Comparison of ENCODE assay signal across 20 cellular contexts in genomic region chr9:83403864-83404263, GRCh38.
DNase-seq lines count a peak whose midpoint lies in the region; ATAC-seq and TF ChIP-seq lines count a peak whose summit lies in the region.
"Had no signal": no experiment of that assay in that cellular context is flagged by ENCODE, and none has a peak within 500 bp of the region (broad histone marks: within the 10 kb centered on the region; RNA-seq: fewer than 3 reads in every experiment).

No MANE protein-coding gene starts in this region.

- H3K36me3 Mint-ChIP-seq in progenitor cell of endocrine pancreas (ENCODE audit: insufficient read depth) = no peaks in the 10 kb centered on the region

- peaks cover 15% of the 10 kb centered on the region for H3K4me1 Mint-ChIP-seq in progenitor cell of endocrine pancreas (ENCODE audit: low read depth)
- H3K4me1 Mint-ChIP-seq: immature natural killer cell had no signal

- peak overlapping the region; percentile 1 for H3K27ac Mint-ChIP-seq in progenitor cell of endocrine pancreas
- H3K27ac Mint-ChIP-seq: activated T-cell treated with anti-CD3 and anti-CD28 coated beads, Interleukin-2, amount 50 U/mL, for 72 hours; CD4-positive, alpha-beta T cell; immature natural killer cell had no signal

- H3K27ac ChIP-seq in SJCRH30 = peak overlapping the region; percentile 53
- H3K27ac ChIP-seq: HL-60, upper lobe of left lung had no signal

- H3K9me3 Mint-ChIP-seq in progenitor cell of endocrine pancreas (ENCODE audit: low read depth) = peaks cover 3% of the 10 kb centered on the region
- H3K9me3 Mint-ChIP-seq: CD4-positive, alpha-beta T cell had no signal

- TF ChIP-seq CTCF in fibroblast of pulmonary artery (IDR thresholded peaks at IDR 0.05; ENCODE audit: low read length, missing control alignments) (no peak), progenitor cell of endocrine pancreas (IDR thresholded peaks at IDR 0.05; ENCODE audit: unreplicated experiment) (no peak)

- peaks cover 9% of the 10 kb centered on the region; the same call in 1 of the 2 replicates for H3K9me3 ChIP-seq in SJCRH30 (replicated peaks)
- H3K9me3 ChIP-seq: upper lobe of left lung had no signal

- no peak overlapping the region for H3K4me3 Mint-ChIP-seq in progenitor cell of endocrine pancreas (ENCODE audit: low read depth)
- H3K4me3 Mint-ChIP-seq: activated T-cell treated with anti-CD3 and anti-CD28 coated beads, Interleukin-2, amount 50 U/mL, for 72 hours; CD4-positive, alpha-beta T cell; immature natural killer cell had no signal

- no peaks in the 10 kb centered on the region for H3K27me3 ChIP-seq in SJCRH30
- H3K27me3 ChIP-seq: upper lobe of left lung had no signal

- H3K4me3 ChIP-seq in SJCRH30 = no peak overlapping the region
- no peak overlapping the region for H3K4me3 ChIP-seq in fibroblast of pulmonary artery (replicated peaks; ENCODE audit: low read depth, low read length)
- H3K4me3 ChIP-seq: upper lobe of left lung had no signal

- ATAC-seq in HG02981 (IDR thresholded peaks at IDR 0.05; ENCODE audit: unreplicated experiment) = no peak
- ATAC-seq: activated T-cell treated with anti-CD3 and anti-CD28 coated beads, Interleukin-2, amount 50 U/mL, for 72 hours had no signal

- H3K36me3 ChIP-seq in SJCRH30 = no peaks in the 10 kb centered on the region
- H3K36me3 ChIP-seq: upper lobe of left lung had no signal

- H3K27me3 Mint-ChIP-seq in progenitor cell of endocrine pancreas = peaks cover 3% of the 10 kb centered on the region
- H3K27me3 Mint-ChIP-seq: CD4-positive, alpha-beta T cell had no signal

- H3K4me1 ChIP-seq in SJCRH30 = peaks cover 27% of the 10 kb centered on the region
- H3K4me1 ChIP-seq: upper lobe of left lung had no signal

- DNase-seq in Caki2 (ENCODE audit: low read depth) = peak; percentile 6
- DNase-seq in SJCRH30 = peak in 1 of 2 experiments; percentile 64
- DNase-seq in fibroblast of pulmonary artery (ENCODE audit: low read depth) = peak; percentile 46
- DNase-seq in progenitor cell of endocrine pancreas (ENCODE audit: low spot score, unreplicated experiment) = no peak
- DNase-seq in HPDE6-E6E7 (ENCODE audit: extremely low spot score) = no peak
- no peak for DNase-seq in SKM-1 (lab: John Stamatoyannopoulos, UW; ENCODE audit: unreplicated experiment)
- no peak for DNase-seq in OCI-M1 (lab: John Stamatoyannopoulos, UW)
- DNase-seq: activated CD4-positive, alpha-beta T cell treated with anti-CD3 and anti-CD28 coated beads, Interleukin-2, amount 50 U/mL, for 1 hour; activated T-cell treated with anti-CD3 and anti-CD28 coated beads, Interleukin-2, amount 50 U/mL, for 72 hours; CD4-positive, alpha-beta T cell; foreskin melanocyte; immature natural killer cell; Kasumi-1; NCI-H187 treated with DMSO at 0.1 percent for 48 hours; NCI-H774; stimulated activated CD4-positive, alpha-beta T cell treated with anti-CD3 and anti-CD28 coated beads, Interleukin-1b, Interleukin-23, amount 100 ng/mL, for 48 hours; T-helper 9 cell; upper lobe of left lung had no signal

- in situ Hi-C loops in Caki2 (cut with HindIII; ENCODE audit: low pct_unique_long_range_greater_than_20kb, low sequenced_read_pairs) = no loop called here

Comparison
In these comparisons a context has a peak if more than half of its experiments do, and no peak if none do; other contexts are left out.
1. DNase-seq: peak in Caki2 (single experiment) and fibroblast of pulmonary artery (single experiment); none in progenitor cell of endocrine pancreas (single experiment), HPDE6-E6E7 (single experiment), SKM-1 (single experiment) and OCI-M1 (single experiment).